In the genomic region with DNA sequence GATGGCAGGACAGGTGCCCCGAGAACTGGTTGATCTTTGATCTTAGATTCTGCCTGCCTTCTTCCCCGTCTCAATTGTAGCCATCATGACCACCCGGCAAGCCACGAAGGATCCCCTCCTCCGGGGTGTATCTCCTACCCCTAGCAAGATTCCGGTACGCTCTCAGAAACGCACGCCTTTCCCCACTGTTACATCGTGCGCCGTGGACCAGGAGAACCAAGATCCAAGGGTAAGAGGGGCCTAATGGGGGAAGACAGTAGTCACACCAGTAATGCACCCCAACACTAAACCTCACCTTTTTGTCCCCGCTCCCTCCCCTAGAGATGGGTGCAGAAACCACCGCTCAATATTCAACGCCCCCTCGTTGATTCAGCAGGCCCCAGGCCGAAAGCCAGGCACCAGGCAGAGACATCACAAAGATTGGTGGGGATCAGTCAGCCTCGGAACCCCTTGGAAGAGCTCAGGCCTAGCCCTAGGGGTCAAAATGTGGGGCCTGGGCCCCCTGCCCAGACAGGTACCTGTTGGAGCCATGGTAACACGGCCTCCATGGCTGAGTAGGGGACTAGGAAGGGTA, we compare ENCODE assay signal across 2 cellular contexts.
TF ChIP-seq lines count a peak whose summit lies in the region.

No MANE protein-coding gene starts in this region.

TF ChIP-seq in SK-N-SH, 30 proteins besides CTCF, POLR2A, EP300 and RAD21:
- TF ChIP-seq, protein P1, sequence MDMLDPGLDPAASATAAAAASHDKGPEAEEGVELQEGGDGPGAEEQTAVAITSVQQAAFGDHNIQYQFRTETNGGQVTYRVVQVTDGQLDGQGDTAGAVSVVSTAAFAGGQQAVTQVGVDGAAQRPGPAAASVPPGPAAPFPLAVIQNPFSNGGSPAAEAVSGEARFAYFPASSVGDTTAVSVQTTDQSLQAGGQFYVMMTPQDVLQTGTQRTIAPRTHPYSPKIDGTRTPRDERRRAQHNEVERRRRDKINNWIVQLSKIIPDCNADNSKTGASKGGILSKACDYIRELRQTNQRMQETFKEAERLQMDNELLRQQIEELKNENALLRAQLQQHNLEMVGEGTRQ (IDR thresholded peaks at IDR 0.05; ENCODE audit: borderline replicate concordance, low read depth, low read length) = no peak
- TF ChIP-seq, protein P2, sequence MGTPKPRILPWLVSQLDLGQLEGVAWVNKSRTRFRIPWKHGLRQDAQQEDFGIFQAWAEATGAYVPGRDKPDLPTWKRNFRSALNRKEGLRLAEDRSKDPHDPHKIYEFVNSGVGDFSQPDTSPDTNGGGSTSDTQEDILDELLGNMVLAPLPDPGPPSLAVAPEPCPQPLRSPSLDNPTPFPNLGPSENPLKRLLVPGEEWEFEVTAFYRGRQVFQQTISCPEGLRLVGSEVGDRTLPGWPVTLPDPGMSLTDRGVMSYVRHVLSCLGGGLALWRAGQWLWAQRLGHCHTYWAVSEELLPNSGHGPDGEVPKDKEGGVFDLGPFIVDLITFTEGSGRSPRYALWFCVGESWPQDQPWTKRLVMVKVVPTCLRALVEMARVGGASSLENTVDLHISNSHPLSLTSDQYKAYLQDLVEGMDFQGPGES (IDR thresholded peaks at IDR 0.05; ENCODE audit: low read depth, low read length) = no peak
- TF ChIP-seq NRF1 (IDR thresholded peaks at IDR 0.05; ENCODE audit: low read depth, low read length) (no peak), GABPA (IDR thresholded peaks at IDR 0.05; ENCODE audit: low read depth) (no peak), TCF12 (IDR thresholded peaks at IDR 0.05) (no peak), FOXJ3 (CRISPR knock-in tag; IDR thresholded peaks at IDR 0.05) (no peak), SIN3A (IDR thresholded peaks at IDR 0.05; ENCODE audit: borderline replicate concordance, low read depth, low read length) (no peak), EZH2phosphoT487 (IDR thresholded peaks at IDR 0.05; ENCODE audit: borderline replicate concordance, low read depth) (no peak), MEF2A (IDR thresholded peaks at IDR 0.05; ENCODE audit: borderline replicate concordance, low read depth) (no peak)
- TF ChIP-seq, protein P3, sequence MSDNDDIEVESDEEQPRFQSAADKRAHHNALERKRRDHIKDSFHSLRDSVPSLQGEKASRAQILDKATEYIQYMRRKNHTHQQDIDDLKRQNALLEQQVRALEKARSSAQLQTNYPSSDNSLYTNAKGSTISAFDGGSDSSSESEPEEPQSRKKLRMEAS (IDR thresholded peaks at IDR 0.05; ENCODE audit: low read depth) = no peak
TF ChIP-seq in SK-N-SH: peak in this region for 0.

TF ChIP-seq in SK-N-SH treated with all-trans-retinoic acid at 6 μM for 48 hours, 23 proteins besides CTCF, POLR2A, EP300 and RAD21 (continued from another document):
- TF ChIP-seq, protein P4, sequence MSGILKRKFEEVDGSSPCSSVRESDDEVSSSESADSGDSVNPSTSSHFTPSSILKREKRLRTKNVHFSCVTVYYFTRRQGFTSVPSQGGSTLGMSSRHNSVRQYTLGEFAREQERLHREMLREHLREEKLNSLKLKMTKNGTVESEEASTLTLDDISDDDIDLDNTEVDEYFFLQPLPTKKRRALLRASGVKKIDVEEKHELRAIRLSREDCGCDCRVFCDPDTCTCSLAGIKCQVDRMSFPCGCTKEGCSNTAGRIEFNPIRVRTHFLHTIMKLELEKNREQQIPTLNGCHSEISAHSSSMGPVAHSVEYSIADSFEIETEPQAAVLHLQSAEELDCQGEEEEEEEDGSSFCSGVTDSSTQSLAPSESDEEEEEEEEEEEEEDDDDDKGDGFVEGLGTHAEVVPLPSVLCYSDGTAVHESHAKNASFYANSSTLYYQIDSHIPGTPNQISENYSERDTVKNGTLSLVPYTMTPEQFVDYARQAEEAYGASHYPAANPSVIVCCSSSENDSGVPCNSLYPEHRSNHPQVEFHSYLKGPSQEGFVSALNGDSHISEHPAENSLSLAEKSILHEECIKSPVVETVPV (CRISPR knock-in tag; IDR thresholded peaks at IDR 0.05) = no peak
- TF ChIP-seq ZNF565 (CRISPR knock-in tag; conservative IDR thresholded peaks at IDR 0.05; ENCODE audit: low read depth) (no peak), ESRRG (CRISPR knock-in tag; IDR thresholded peaks at IDR 0.05) (no peak), ZC3H10 (CRISPR knock-in tag; IDR thresholded peaks at IDR 0.05) (no peak), RARB (CRISPR knock-in tag; IDR thresholded peaks at IDR 0.05) (no peak), CSDC2 (CRISPR knock-in tag; IDR thresholded peaks at IDR 0.05) (no peak), ZNF70 (CRISPR knock-in tag; IDR thresholded peaks at IDR 0.05) (no peak), ISL1 (CRISPR knock-in tag; IDR thresholded peaks at IDR 0.05) (no peak), SNAI2 (CRISPR knock-in tag; IDR thresholded peaks at IDR 0.05) (no peak), GLIS3 (CRISPR knock-in tag; IDR thresholded peaks at IDR 0.05) (no peak)
- TF ChIP-seq, protein P5, sequence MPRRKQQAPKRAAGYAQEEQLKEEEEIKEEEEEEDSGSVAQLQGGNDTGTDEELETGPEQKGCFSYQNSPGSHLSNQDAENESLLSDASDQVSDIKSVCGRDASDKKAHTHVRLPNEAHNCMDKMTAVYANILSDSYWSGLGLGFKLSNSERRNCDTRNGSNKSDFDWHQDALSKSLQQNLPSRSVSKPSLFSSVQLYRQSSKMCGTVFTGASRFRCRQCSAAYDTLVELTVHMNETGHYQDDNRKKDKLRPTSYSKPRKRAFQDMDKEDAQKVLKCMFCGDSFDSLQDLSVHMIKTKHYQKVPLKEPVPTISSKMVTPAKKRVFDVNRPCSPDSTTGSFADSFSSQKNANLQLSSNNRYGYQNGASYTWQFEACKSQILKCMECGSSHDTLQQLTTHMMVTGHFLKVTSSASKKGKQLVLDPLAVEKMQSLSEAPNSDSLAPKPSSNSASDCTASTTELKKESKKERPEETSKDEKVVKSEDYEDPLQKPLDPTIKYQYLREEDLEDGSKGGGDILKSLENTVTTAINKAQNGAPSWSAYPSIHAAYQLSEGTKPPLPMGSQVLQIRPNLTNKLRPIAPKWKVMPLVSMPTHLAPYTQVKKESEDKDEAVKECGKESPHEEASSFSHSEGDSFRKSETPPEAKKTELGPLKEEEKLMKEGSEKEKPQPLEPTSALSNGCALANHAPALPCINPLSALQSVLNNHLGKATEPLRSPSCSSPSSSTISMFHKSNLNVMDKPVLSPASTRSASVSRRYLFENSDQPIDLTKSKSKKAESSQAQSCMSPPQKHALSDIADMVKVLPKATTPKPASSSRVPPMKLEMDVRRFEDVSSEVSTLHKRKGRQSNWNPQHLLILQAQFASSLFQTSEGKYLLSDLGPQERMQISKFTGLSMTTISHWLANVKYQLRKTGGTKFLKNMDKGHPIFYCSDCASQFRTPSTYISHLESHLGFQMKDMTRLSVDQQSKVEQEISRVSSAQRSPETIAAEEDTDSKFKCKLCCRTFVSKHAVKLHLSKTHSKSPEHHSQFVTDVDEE (CRISPR knock-in tag; IDR thresholded peaks at IDR 0.05) = no peak
- TF ChIP-seq, protein P6, sequence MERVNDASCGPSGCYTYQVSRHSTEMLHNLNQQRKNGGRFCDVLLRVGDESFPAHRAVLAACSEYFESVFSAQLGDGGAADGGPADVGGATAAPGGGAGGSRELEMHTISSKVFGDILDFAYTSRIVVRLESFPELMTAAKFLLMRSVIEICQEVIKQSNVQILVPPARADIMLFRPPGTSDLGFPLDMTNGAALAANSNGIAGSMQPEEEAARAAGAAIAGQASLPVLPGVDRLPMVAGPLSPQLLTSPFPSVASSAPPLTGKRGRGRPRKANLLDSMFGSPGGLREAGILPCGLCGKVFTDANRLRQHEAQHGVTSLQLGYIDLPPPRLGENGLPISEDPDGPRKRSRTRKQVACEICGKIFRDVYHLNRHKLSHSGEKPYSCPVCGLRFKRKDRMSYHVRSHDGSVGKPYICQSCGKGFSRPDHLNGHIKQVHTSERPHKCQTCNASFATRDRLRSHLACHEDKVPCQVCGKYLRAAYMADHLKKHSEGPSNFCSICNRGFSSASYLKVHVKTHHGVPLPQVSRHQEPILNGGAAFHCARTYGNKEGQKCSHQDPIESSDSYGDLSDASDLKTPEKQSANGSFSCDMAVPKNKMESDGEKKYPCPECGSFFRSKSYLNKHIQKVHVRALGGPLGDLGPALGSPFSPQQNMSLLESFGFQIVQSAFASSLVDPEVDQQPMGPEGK (CRISPR knock-in tag; IDR thresholded peaks at IDR 0.05; ENCODE audit: borderline replicate concordance) = no peak
- TF ChIP-seq, protein P7, sequence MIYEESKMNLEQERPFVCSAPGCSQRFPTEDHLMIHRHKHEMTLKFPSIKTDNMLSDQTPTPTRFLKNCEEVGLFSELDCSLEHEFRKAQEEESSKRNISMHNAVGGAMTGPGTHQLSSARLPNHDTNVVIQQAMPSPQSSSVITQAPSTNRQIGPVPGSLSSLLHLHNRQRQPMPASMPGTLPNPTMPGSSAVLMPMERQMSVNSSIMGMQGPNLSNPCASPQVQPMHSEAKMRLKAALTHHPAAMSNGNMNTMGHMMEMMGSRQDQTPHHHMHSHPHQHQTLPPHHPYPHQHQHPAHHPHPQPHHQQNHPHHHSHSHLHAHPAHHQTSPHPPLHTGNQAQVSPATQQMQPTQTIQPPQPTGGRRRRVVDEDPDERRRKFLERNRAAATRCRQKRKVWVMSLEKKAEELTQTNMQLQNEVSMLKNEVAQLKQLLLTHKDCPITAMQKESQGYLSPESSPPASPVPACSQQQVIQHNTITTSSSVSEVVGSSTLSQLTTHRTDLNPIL (CRISPR knock-in tag; IDR thresholded peaks at IDR 0.05; ENCODE audit: low read depth) = no peak
